9 cellular contexts compared by ENCODE assay signal in the genomic region with DNA sequence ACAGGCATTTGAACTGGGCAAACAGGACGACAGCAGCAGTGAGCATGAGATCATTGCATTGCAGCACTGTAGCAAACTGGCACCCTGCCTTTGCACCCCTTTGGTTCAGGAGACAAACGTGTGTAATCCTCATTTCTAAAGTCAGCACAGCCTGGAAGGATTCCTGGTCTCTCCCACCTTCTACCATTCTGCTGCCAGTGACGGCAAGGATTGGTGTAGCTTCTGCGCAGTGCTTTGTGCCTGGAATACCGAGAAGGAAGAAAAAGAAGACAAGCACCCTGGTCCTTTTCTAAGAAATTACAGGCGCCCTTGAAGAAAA.
DNase-seq lines count a peak whose midpoint lies in the region; ATAC-seq and TF ChIP-seq lines count a peak whose summit lies in the region.
"Had no signal": no experiment of that assay in that cellular context is flagged by ENCODE, and none has a peak within 500 bp of the region (broad histone marks: within the 10 kb centered on the region; RNA-seq: fewer than 3 reads in every experiment).

No MANE protein-coding gene starts in this region.

- intact Hi-C loops in cardiac septum (cut with DNase I): loop anchor here (5.0 to 10.0 kb wide), 3 partner anchors 63 to 340 kb away; no protein-coding TSS in a partner anchor

- H3K36me3 Mint-ChIP-seq in WTC11: peaks cover 6% of the 10 kb centered on the region; the same call in 1 of the 2 replicates

- no peaks in the 10 kb centered on the region for H3K27me3 Mint-ChIP-seq in WTC11 (ENCODE audit: low read depth)

- H3K9me3 Mint-ChIP-seq in WTC11: peaks cover 15% of the 10 kb centered on the region

- CTCF ChIA-PET in WTC11 (lab: Charles Lee): no interaction called here

- POLR2A ChIA-PET in WTC11 (lab: Charles Lee): no interaction called here

- peaks cover 6% of the 10 kb centered on the region; the same call in 1 of the 2 replicates for H3K4me1 Mint-ChIP-seq in WTC11

- DNase-seq in GM03348 (ENCODE audit: low spot score) (peak; percentile 56), WTC11 (ENCODE audit: low spot score) (no peak), cardiac septum (ENCODE audit: low spot score) (peak; percentile 87), skeletal muscle cell (ENCODE audit: low read depth) (peak; percentile 74), SIG-M5 treated with dmso at 0.1 percent for 504 hours (lab: John Stamatoyannopoulos, UW; ENCODE audit: unreplicated experiment) (no peak), GM19240 (ENCODE audit: insufficient read length, low spot score) (no peak)
- DNase-seq in activated CD4-positive, CD25-positive, alpha-beta regulatory T cell treated with anti-CD3 and anti-CD28 coated beads, Interleukin-2, amount 50 U/mL, for 72 hours: no peak

- ATAC-seq in WTC11: no peak
- no peak for ATAC-seq in HG03469 (IDR thresholded peaks at IDR 0.05; ENCODE audit: unreplicated experiment)
- ATAC-seq: Panc1 had no signal

- peak overlapping the region; percentile 17 for H3K4me3 ChIP-seq in skeletal muscle cell (ENCODE audit: low read depth, low read length)

- 0 out of 2 replicates have a peak overlapping the region, but pooled peaks have one; percentile 4 for H3K27ac Mint-ChIP-seq in WTC11

- no peak for TF ChIP-seq CTCF in WTC11 (IDR thresholded peaks at IDR 0.05)

- H3K4me3 Mint-ChIP-seq in WTC11: no peak overlapping the region

TF ChIP-seq in WTC11, 78 proteins besides CTCF, POLR2A, EP300 and RAD21:
- TF ChIP-seq ZBTB21 (CRISPR knock-in tag; IDR thresholded peaks at IDR 0.05; ENCODE audit: borderline replicate concordance): no peak
- no peak for TF ChIP-seq NR3C1 (CRISPR knock-in tag; conservative IDR thresholded peaks at IDR 0.05; ENCODE audit: low read depth)
- TF ChIP-seq MYBL2 (CRISPR knock-in tag; IDR thresholded peaks at IDR 0.05): no peak
- TF ChIP-seq TEAD4 (CRISPR knock-in tag; IDR thresholded peaks at IDR 0.05): no peak
- TF ChIP-seq, protein P1, sequence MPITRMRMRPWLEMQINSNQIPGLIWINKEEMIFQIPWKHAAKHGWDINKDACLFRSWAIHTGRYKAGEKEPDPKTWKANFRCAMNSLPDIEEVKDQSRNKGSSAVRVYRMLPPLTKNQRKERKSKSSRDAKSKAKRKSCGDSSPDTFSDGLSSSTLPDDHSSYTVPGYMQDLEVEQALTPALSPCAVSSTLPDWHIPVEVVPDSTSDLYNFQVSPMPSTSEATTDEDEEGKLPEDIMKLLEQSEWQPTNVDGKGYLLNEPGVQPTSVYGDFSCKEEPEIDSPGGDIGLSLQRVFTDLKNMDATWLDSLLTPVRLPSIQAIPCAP (CRISPR knock-in tag; IDR thresholded peaks at IDR 0.05): no peak
- no peak for TF ChIP-seq FOXJ3 (CRISPR knock-in tag; IDR thresholded peaks at IDR 0.05; ENCODE audit: borderline replicate concordance)
- TF ChIP-seq, protein P2, sequence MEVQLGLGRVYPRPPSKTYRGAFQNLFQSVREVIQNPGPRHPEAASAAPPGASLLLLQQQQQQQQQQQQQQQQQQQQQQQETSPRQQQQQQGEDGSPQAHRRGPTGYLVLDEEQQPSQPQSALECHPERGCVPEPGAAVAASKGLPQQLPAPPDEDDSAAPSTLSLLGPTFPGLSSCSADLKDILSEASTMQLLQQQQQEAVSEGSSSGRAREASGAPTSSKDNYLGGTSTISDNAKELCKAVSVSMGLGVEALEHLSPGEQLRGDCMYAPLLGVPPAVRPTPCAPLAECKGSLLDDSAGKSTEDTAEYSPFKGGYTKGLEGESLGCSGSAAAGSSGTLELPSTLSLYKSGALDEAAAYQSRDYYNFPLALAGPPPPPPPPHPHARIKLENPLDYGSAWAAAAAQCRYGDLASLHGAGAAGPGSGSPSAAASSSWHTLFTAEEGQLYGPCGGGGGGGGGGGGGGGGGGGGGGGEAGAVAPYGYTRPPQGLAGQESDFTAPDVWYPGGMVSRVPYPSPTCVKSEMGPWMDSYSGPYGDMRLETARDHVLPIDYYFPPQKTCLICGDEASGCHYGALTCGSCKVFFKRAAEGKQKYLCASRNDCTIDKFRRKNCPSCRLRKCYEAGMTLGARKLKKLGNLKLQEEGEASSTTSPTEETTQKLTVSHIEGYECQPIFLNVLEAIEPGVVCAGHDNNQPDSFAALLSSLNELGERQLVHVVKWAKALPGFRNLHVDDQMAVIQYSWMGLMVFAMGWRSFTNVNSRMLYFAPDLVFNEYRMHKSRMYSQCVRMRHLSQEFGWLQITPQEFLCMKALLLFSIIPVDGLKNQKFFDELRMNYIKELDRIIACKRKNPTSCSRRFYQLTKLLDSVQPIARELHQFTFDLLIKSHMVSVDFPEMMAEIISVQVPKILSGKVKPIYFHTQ (CRISPR knock-in tag; IDR thresholded peaks at IDR 0.05): no peak
- TF ChIP-seq TCF7 (CRISPR knock-in tag; IDR thresholded peaks at IDR 0.05; ENCODE audit: low read depth): no peak
- no peak for TF ChIP-seq MXD4 (CRISPR knock-in tag; IDR thresholded peaks at IDR 0.05; ENCODE audit: borderline replicate concordance)
- TF ChIP-seq CREM (CRISPR knock-in tag; IDR thresholded peaks at IDR 0.05): no peak
- TF ChIP-seq, protein P3, sequence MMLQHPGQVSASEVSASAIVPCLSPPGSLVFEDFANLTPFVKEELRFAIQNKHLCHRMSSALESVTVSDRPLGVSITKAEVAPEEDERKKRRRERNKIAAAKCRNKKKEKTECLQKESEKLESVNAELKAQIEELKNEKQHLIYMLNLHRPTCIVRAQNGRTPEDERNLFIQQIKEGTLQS (CRISPR knock-in tag; conservative IDR thresholded peaks at IDR 0.05): no peak
- no peak for TF ChIP-seq NFE2L1 (CRISPR knock-in tag; IDR thresholded peaks at IDR 0.05)
- TF ChIP-seq, protein P4, sequence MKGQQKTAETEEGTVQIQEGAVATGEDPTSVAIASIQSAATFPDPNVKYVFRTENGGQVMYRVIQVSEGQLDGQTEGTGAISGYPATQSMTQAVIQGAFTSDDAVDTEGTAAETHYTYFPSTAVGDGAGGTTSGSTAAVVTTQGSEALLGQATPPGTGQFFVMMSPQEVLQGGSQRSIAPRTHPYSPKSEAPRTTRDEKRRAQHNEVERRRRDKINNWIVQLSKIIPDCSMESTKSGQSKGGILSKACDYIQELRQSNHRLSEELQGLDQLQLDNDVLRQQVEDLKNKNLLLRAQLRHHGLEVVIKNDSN (CRISPR knock-in tag; IDR thresholded peaks at IDR 0.05): no peak
- no peak for TF ChIP-seq RORB (CRISPR knock-in tag; IDR thresholded peaks at IDR 0.05)
- no peak for TF ChIP-seq NFYB (CRISPR knock-in tag; conservative IDR thresholded peaks at IDR 0.05; ENCODE audit: low read depth)
- TF ChIP-seq, protein P5, sequence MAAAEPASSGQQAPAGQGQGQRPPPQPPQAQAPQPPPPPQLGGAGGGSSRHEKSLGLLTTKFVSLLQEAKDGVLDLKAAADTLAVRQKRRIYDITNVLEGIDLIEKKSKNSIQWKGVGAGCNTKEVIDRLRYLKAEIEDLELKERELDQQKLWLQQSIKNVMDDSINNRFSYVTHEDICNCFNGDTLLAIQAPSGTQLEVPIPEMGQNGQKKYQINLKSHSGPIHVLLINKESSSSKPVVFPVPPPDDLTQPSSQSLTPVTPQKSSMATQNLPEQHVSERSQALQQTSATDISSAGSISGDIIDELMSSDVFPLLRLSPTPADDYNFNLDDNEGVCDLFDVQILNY (CRISPR knock-in tag; IDR thresholded peaks at IDR 0.05): no peak
- TF ChIP-seq, protein P6, sequence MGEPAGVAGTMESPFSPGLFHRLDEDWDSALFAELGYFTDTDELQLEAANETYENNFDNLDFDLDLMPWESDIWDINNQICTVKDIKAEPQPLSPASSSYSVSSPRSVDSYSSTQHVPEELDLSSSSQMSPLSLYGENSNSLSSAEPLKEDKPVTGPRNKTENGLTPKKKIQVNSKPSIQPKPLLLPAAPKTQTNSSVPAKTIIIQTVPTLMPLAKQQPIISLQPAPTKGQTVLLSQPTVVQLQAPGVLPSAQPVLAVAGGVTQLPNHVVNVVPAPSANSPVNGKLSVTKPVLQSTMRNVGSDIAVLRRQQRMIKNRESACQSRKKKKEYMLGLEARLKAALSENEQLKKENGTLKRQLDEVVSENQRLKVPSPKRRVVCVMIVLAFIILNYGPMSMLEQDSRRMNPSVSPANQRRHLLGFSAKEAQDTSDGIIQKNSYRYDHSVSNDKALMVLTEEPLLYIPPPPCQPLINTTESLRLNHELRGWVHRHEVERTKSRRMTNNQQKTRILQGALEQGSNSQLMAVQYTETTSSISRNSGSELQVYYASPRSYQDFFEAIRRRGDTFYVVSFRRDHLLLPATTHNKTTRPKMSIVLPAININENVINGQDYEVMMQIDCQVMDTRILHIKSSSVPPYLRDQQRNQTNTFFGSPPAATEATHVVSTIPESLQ (CRISPR knock-in tag; IDR thresholded peaks at IDR 0.05): no peak
- TF ChIP-seq, protein P7, sequence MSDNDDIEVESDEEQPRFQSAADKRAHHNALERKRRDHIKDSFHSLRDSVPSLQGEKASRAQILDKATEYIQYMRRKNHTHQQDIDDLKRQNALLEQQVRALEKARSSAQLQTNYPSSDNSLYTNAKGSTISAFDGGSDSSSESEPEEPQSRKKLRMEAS (CRISPR knock-in tag; IDR thresholded peaks at IDR 0.05): no peak
- TF ChIP-seq, protein P8, sequence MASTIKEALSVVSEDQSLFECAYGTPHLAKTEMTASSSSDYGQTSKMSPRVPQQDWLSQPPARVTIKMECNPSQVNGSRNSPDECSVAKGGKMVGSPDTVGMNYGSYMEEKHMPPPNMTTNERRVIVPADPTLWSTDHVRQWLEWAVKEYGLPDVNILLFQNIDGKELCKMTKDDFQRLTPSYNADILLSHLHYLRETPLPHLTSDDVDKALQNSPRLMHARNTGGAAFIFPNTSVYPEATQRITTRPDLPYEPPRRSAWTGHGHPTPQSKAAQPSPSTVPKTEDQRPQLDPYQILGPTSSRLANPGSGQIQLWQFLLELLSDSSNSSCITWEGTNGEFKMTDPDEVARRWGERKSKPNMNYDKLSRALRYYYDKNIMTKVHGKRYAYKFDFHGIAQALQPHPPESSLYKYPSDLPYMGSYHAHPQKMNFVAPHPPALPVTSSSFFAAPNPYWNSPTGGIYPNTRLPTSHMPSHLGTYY (CRISPR knock-in tag; IDR thresholded peaks at IDR 0.05): no peak

Comparison
In these comparisons a context has a peak if more than half of its experiments do, and no peak if none do; other contexts are left out.
1. DNase-seq: peak in GM03348 (single experiment), cardiac septum (single experiment) and skeletal muscle cell (single experiment); none in WTC11 (single experiment), SIG-M5 treated with dmso at 0.1 percent for 504 hours (single experiment), GM19240 (single experiment) and activated CD4-positive, CD25-positive, alpha-beta regulatory T cell treated with anti-CD3 and anti-CD28 coated beads, Interleukin-2, amount 50 U/mL, for 72 hours (single experiment).